ENCODE assay signal across 8 cellular contexts in genomic region chrX:47311857-47312774, GRCh38. TPM values are rescaled to one million over a fixed set of nuclear protein-coding genes. Genes with fewer than 3 reads are reported as not detected.
DNase-seq lines count a peak whose midpoint lies in the region; ATAC-seq and TF ChIP-seq lines count a peak whose summit lies in the region.

No MANE protein-coding gene starts in this region.

- no peak overlapping the region for H3K27ac Mint-ChIP-seq in activated naive CD4-positive, alpha-beta T cell treated with anti-CD3 and anti-CD28 coated beads for 36 hours

- no peak overlapping the region for H2AFZ ChIP-seq in PC-9

- no peaks in the 10 kb centered on the region for H3K27me3 ChIP-seq in PC-9 (ENCODE audit: insufficient read depth, low read depth)
- H3K27me3 ChIP-seq in right atrium auricular region = no peaks in the 10 kb centered on the region

- DNase-seq in AG09309 (ENCODE audit: low read depth) (peak; percentile 32), GM20000 (ENCODE audit: low spot score) (peak; percentile 39), PC-9 (peak; percentile 40 to 45), right atrium auricular region (ENCODE audit: low spot score) (no peak)
- peak; percentile 69 for DNase-seq in activated naive CD4-positive, alpha-beta T cell treated with anti-CD3 and anti-CD28 coated beads for 36 hours
- DNase-seq in stimulated activated CD4-positive, alpha-beta T cell treated with anti-CD3 and anti-CD28 coated beads, Interleukin-12 subunit alpha, Interleukin-12 subunit beta, amount 100 ng/mL, for 4 hours = peak; percentile 27

- H3K4me1 ChIP-seq in PC-9 (replicated peaks; ENCODE audit: insufficient read depth) = no peaks in the 10 kb centered on the region
- no peaks in the 10 kb centered on the region for H3K4me1 ChIP-seq in right atrium auricular region

- no peaks in the 10 kb centered on the region for H3K9me2 ChIP-seq in PC-9 (ENCODE audit: insufficient read depth)

- no peak for ATAC-seq in GM18511 (IDR thresholded peaks at IDR 0.05; ENCODE audit: unreplicated experiment)
- no peak for ATAC-seq in HG03280 (IDR thresholded peaks at IDR 0.05; ENCODE audit: unreplicated experiment)

- no peaks in the 10 kb centered on the region for H4K20me1 ChIP-seq in PC-9 (ENCODE audit: insufficient read depth)

- no peaks in the 10 kb centered on the region for H3K9me3 ChIP-seq in PC-9 (ENCODE audit: insufficient read depth, low read depth)
- no peaks in the 10 kb centered on the region for H3K9me3 ChIP-seq in right atrium auricular region

- TF ChIP-seq CTCF in AG09309 (IDR thresholded peaks at IDR 0.05; ENCODE audit: control insufficient read depth, insufficient read depth, low read depth, low read length, missing control alignments) = peak; percentile 71
- TF ChIP-seq CTCF in GM20000 (IDR thresholded peaks at IDR 0.05; ENCODE audit: extremely low read depth, missing control alignments) = peak; percentile 2
- TF ChIP-seq CTCF in PC-9 (conservative IDR thresholded peaks at IDR 0.05) = peak; percentile 59
- peak; percentile 19 to 45 for TF ChIP-seq CTCF in right atrium auricular region (IDR thresholded peaks at IDR 0.05)

- intact Hi-C loops in PC-9 (cut with micrococcal nuclease; ENCODE audit: unreplicated experiment) = loop anchor here (5.0 kb wide), 1 partner anchor 95 kb away; the partner anchor contains the start of gene CDK16
- intact Hi-C loops in activated naive CD4-positive, alpha-beta T cell treated with anti-CD3 and anti-CD28 coated beads for 36 hours (cut with micrococcal nuclease) = loop anchor here (1.0 to 2.0 kb wide), 3 partner anchors 73 to 119 kb away; partner anchors contain the start of genes UBA1 and USP11

- H3K36me3 ChIP-seq in PC-9 (ENCODE audit: low read depth) (no peaks in the 10 kb centered on the region), right atrium auricular region (no peaks in the 10 kb centered on the region)

- no peak overlapping the region for H3K4me3 Mint-ChIP-seq in activated naive CD4-positive, alpha-beta T cell treated with anti-CD3 and anti-CD28 coated beads for 36 hours

- no peaks in the 10 kb centered on the region for H3K36me3 Mint-ChIP-seq in activated naive CD4-positive, alpha-beta T cell treated with anti-CD3 and anti-CD28 coated beads for 36 hours (ENCODE audit: low read depth)

- peaks cover 3% of the 10 kb centered on the region for H3K4me1 Mint-ChIP-seq in activated naive CD4-positive, alpha-beta T cell treated with anti-CD3 and anti-CD28 coated beads for 36 hours (ENCODE audit: low read depth)

- no peaks in the 10 kb centered on the region for H3K9me3 Mint-ChIP-seq in activated naive CD4-positive, alpha-beta T cell treated with anti-CD3 and anti-CD28 coated beads for 36 hours

- POLR2A ChIA-PET in PC-9 (lab: Charles Lee; ENCODE audit: unreplicated experiment) = no interaction called here

- H3K79me2 ChIP-seq in PC-9 (ENCODE audit: low read depth) = no peaks in the 10 kb centered on the region

- no peak overlapping the region for H3K27ac ChIP-seq in PC-9
- H3K27ac ChIP-seq in right atrium auricular region = no peak overlapping the region

- no peak overlapping the region for H3K4me3 ChIP-seq in AG09309 (ENCODE audit: control insufficient read depth, low read depth, low read length)
- H3K4me3 ChIP-seq in PC-9 = no peak overlapping the region
- H3K4me3 ChIP-seq in right atrium auricular region = no peak overlapping the region

- CTCF ChIA-PET in PC-9 (lab: Charles Lee) = interaction anchor here (0.7 kb wide), 2 partner anchors 67 to 80 kb away, joined by 3 to 6 read pairs; no protein-coding TSS in a partner anchor
- CTCF ChIA-PET in activated naive CD4-positive, alpha-beta T cell treated with anti-CD3 and anti-CD28 coated beads for 36 hours (lab: Charles Lee) = interaction anchor here (0.6 to 2.8 kb wide), 8 partner anchors 16 to 120 kb away, joined by 3 to 5 read pairs (median 4); no protein-coding TSS in a partner anchor

- no peaks in the 10 kb centered on the region for H3F3A ChIP-seq in PC-9 (ENCODE audit: insufficient read depth, low read depth)

- H3K27me3 Mint-ChIP-seq in activated naive CD4-positive, alpha-beta T cell treated with anti-CD3 and anti-CD28 coated beads for 36 hours (ENCODE audit: low read depth) = no peaks in the 10 kb centered on the region

- no TSS peak for BruUV-seq in PC-9 (replicated peaks; lab: Mats Ljungman, UMichigan)

- no peak overlapping the region for H3K4me2 ChIP-seq in PC-9

RNA-seq across cellular contexts. Expression of gene ZNF157, which starts 58.3 kb away (rescaled TPM):
- total RNA-seq in PC-9 (2021) (not detected in 2 replicates), right atrium auricular region (under 1 TPM in 1 of 2 donors, not detected in 1; 0.19 TPM)
- 1 to 10 TPM in 1 of 2 experiments, under 1 TPM in 1; 0.69 to 1.0 TPM for total RNA-seq in activated naive CD4-positive, alpha-beta T cell treated with anti-CD3 and anti-CD28 coated beads for 36 hours

Comparison
In these comparisons a context has a peak if more than half of its experiments do, and no peak if none do; other contexts are left out.
1. CTCF ChIP-seq: peak in every context shown above with its lines; median percentile 71 in AG09309; 59 in PC-9; 32 in right atrium auricular region; 2 in GM20000.